In genomic region chr19:3239367-3239766, GRCh38 we compare ENCODE assay signal across 35 cellular contexts. TPM values are rescaled to one million over a fixed set of nuclear protein-coding genes. Genes with fewer than 3 reads are reported as not detected.
"Had no signal": no experiment of that assay in that cellular context is flagged by ENCODE, and none has a peak within 500 bp of the region (broad histone marks: within the 10 kb centered on the region; RNA-seq: fewer than 3 reads in every experiment).

No MANE protein-coding gene starts in this region.

- H3K9me3 ChIP-seq: adrenal gland, ascending aorta, body of pancreas had no signal

- ATAC-seq: activated naive CD4-positive, alpha-beta T cell treated with anti-CD3 and anti-CD28 coated beads, Interleukin-2, amount 50 U/mL, for 72 hours; activated naive CD8-positive, alpha-beta T cell treated with anti-CD3 and anti-CD28 coated beads, Interleukin-2, amount 50 U/mL, for 24 hours; activated T-cell treated with anti-CD3 and anti-CD28 coated beads, Interleukin-2, amount 50 U/mL, for 4 hours; activated T-cell treated with anti-CD3 and anti-CD28 coated beads, Interleukin-2, amount 50 U/mL, for 72 hours; activated T-helper 17 cell treated with anti-CD3 and anti-CD28 coated beads, Interleukin-2, amount 50 U/mL, for 72 hours; body of pancreas had no signal

- DNase-seq: activated effector memory CD4-positive, alpha-beta T cell treated with anti-CD3 and anti-CD28 coated beads, Interleukin-2, amount 50 U/mL, for 16 hours; activated effector memory CD4-positive, alpha-beta T cell treated with Interleukin-2 at 50 U/mL for 16 hours; activated gamma-delta T cell; activated gamma-delta T cell treated with Interleukin-2 at 50 U/mL for 16 hours; activated naive CD4-positive, alpha-beta T cell; activated naive CD4-positive, alpha-beta T cell treated with anti-CD3 and anti-CD28 coated beads for 36 hours; activated naive CD4-positive, alpha-beta T cell treated with anti-CD3 and anti-CD28 coated beads, Interleukin-2, amount 10 ng/mL, durations not matched to agents 7 days and 5 days; activated naive CD4-positive, alpha-beta T cell treated with anti-CD3 and anti-CD28 coated beads, Interleukin-2, amount 50 U/mL, for 16 hours; activated naive CD4-positive, alpha-beta T cell treated with Interleukin-2 at 50 U/mL for 16 hours; activated naive CD8-positive, alpha-beta T cell treated with anti-CD3 and anti-CD28 coated beads for 36 hours; activated naive CD8-positive, alpha-beta T cell treated with anti-CD3 and anti-CD28 coated beads, Interleukin-2, amount 10 ng/mL, durations not matched to agents 7 days and 5 days; activated naive CD8-positive, alpha-beta T cell treated with anti-CD3 and anti-CD28 coated beads, Interleukin-2, amount 50 U/mL, for 24 hours; activated T-cell treated with anti-CD3 and anti-CD28 coated beads, Interleukin-2, amount 50 U/mL, for 1 hour; activated T-cell treated with anti-CD3 and anti-CD28 coated beads, Interleukin-2, amount 50 U/mL, for 24 hours; activated T-cell treated with anti-CD3 and anti-CD28 coated beads, Interleukin-2, amount 50 U/mL, for 4 hours; activated T-cell treated with anti-CD3 and anti-CD28 coated beads, Interleukin-2, amount 50 U/mL, for 48 hours; activated T-cell treated with anti-CD3 and anti-CD28 coated beads, Interleukin-2, amount 50 U/mL, for 72 hours; adrenal gland; amniotic stem cell; amygdala; anterior cingulate cortex; aorta; body of pancreas; brain microvascular endothelial cell; caudate nucleus; central memory CD4-positive, alpha-beta T cell; cerebellar nuclear complex had no signal

- H3K4me1 ChIP-seq: adrenal gland, ascending aorta, body of pancreas, breast epithelium had no signal

- H3K4me3 ChIP-seq: adrenal gland, ascending aorta, body of pancreas, breast epithelium, cardiac muscle cell had no signal

- H3K36me3 ChIP-seq: adrenal gland, ascending aorta, brain microvascular endothelial cell, breast epithelium, cardiac muscle cell had no signal

- FAIRE-seq: astrocyte, bronchial epithelial cell had no signal

- H3K27ac ChIP-seq: adrenal gland, ascending aorta, body of pancreas, brain microvascular endothelial cell, breast epithelium, cardiac muscle cell had no signal

- H3K27me3 ChIP-seq: adrenal gland, ascending aorta, body of pancreas, brain microvascular endothelial cell, cardiac muscle cell had no signal

RNA-seq across cellular contexts. Expression of gene CELF5, which starts 14.9 kb away (rescaled TPM):
- total RNA-seq: activated naive CD4-positive, alpha-beta T cell treated with anti-CD3 and anti-CD28 coated beads for 36 hours; aorta; ascending aorta; bronchial epithelial cell; cardiac septum had no signal
